Comparison of ENCODE assay signal across 18 cellular contexts in genomic region chr2:8855019-8855418, GRCh38. TPM values are rescaled to one million over a fixed set of nuclear protein-coding genes. Genes with fewer than 3 reads are reported as not detected.
DNase-seq lines count a peak whose midpoint lies in the region; ATAC-seq, FAIRE-seq and TF ChIP-seq lines count a peak whose summit lies in the region.
"Had no signal": no experiment of that assay in that cellular context is flagged by ENCODE, and none has a peak within 500 bp of the region (broad histone marks: within the 10 kb centered on the region; RNA-seq: fewer than 3 reads in every experiment).

No MANE protein-coding gene starts in this region.

- H3K18ac ChIP-seq in H1 (ENCODE audit: extremely low read depth, low read length) (no peak overlapping the region), mesenchymal stem cell (ENCODE audit: low read depth in 1 of 2, low read length in 2 of 2) (no peak overlapping the region)

- H3K36me3 ChIP-seq in NT2/D1 (ENCODE audit: insufficient read depth, insufficient read length, low read length), result peaks cover 3% of the 10 kb centered on the region
- H3K36me3 ChIP-seq in H1 (ENCODE audit: control insufficient read depth in 2 of 4, insufficient read depth in 4 of 4, low read length in 3 of 4), result no peaks in the 10 kb centered on the region
- peaks cover 0 to 18% of the 10 kb centered on the region in 2 experiments for H3K36me3 ChIP-seq in mesenchymal stem cell (ENCODE audit: control insufficient read depth in 1 of 2, insufficient read depth in 2 of 2, low read depth in 1 of 2, low read length in 2 of 2)
- peaks cover 3% of the 10 kb centered on the region for H3K36me3 ChIP-seq in lower lobe of right lung

- H2AFZ ChIP-seq in H1 (ENCODE audit: low read length) (no peak overlapping the region), mesenchymal stem cell (ENCODE audit: low read depth, low read length) (no peak overlapping the region)

- TF ChIP-seq CTCF in H1 (IDR thresholded peaks at IDR 0.05; ENCODE audit: control extremely low read depth in 1 of 3, insufficient read depth in 1 of 3, low read depth in 1 of 3, low read length in 3 of 3) (no peak), lower lobe of right lung (IDR thresholded peaks at IDR 0.05) (no peak)

- 78% methylated on average over 3 of the region's 3 CpGs; no CpG with 5 or more reads in 1 of the 2 experiments for WGBS in H1 (ENCODE audit: extremely low coverage in 1 of 2, insufficient coverage in 1 of 2, insufficient read length in 1 of 2, insufficient replicate concordance in 2 of 2, low coverage in 1 of 2, low lambda C conversion rate in 2 of 2, missing lambda C conversion rate in 1 of 2), 2 experiments
- WGBS in mesenchymal stem cell, result 96% methylated on average over 3 of the region's 3 CpGs

- no peak overlapping the region for H2AK5ac ChIP-seq in H1 (ENCODE audit: low read depth, low read length)
- H2AK5ac ChIP-seq in mesenchymal stem cell (ENCODE audit: low read length, severe bottlenecking), result peak overlapping the region; percentile 76

- H4K91ac ChIP-seq in H1 (replicated peaks; ENCODE audit: insufficient read length, low read length) (no peak overlapping the region), mesenchymal stem cell (ENCODE audit: low read length) (no peak overlapping the region)

- no peak overlapping the region for H3K14ac ChIP-seq in H1 (ENCODE audit: insufficient read length)
- no peak overlapping the region for H3K14ac ChIP-seq in mesenchymal stem cell (ENCODE audit: low read length in 2 of 2)

- H2BK120ac ChIP-seq in H1 (replicated peaks; ENCODE audit: low read depth, low read length) (no peak overlapping the region), mesenchymal stem cell (ENCODE audit: low read depth, low read length) (no peak overlapping the region)

- no peak overlapping the region for H2BK15ac ChIP-seq in H1 (ENCODE audit: low read length)
- H2BK15ac ChIP-seq in mesenchymal stem cell (ENCODE audit: low read depth, poor library complexity, severe bottlenecking), result no peak overlapping the region

- H3K4me3 ChIP-seq in NT2/D1 (ENCODE audit: insufficient read length, low read depth) (no peak overlapping the region), H1 (ENCODE audit: extremely low read depth in 1 of 4, insufficient read depth in 2 of 4, low read depth in 3 of 4, low read length in 4 of 4) (no peak overlapping the region), mesenchymal stem cell (ENCODE audit: insufficient read depth in 1 of 2, low read depth in 1 of 2, low read length in 2 of 2) (no peak overlapping the region), lower lobe of right lung (no peak overlapping the region)

- peaks cover 7 to 9% of the 10 kb centered on the region in 2 donors for H3K27me3 Mint-ChIP-seq in T-cell
- H3K27me3 Mint-ChIP-seq: CD4-positive, alpha-beta T cell had no signal

- H4K8ac ChIP-seq in H1 (ENCODE audit: extremely low read depth, insufficient read depth, low read length) (no peak overlapping the region), mesenchymal stem cell (ENCODE audit: low read length) (no peak overlapping the region)

- peak; percentile 32 for FAIRE-seq in H1 (lab: Jason Lieb, UNC)
- FAIRE-seq: GM12892 had no signal

- H3K4ac ChIP-seq in H1 (replicated peaks; ENCODE audit: insufficient read length, low read depth, low read length) (no peak overlapping the region), mesenchymal stem cell (ENCODE audit: low read depth in 1 of 2, low read length in 2 of 2) (no peak overlapping the region)

- H3K23ac ChIP-seq in H1 (ENCODE audit: insufficient read length) (no peak overlapping the region), mesenchymal stem cell (ENCODE audit: low read length in 2 of 2) (no peak overlapping the region)

- ATAC-seq in T-cell (replicated peaks in 1 of 4), result no peak
- no peak for ATAC-seq in lower lobe of right lung
- ATAC-seq: HCT116 had no signal

- TF ChIP-seq RAD21 in H1 (IDR thresholded peaks at IDR 0.05 in 1 of 2, conservative IDR thresholded peaks at IDR 0.05 in 1 of 2; ENCODE audit: low read depth in 2 of 2, low read length in 2 of 2), result no peak

- CTCF ChIA-PET in H1 (lab: Charles Lee; ENCODE audit: partially characterized antibody) (interaction anchor here (1.4 kb wide), 1 partner anchor 285 kb away, joined by 4 read pairs; no protein-coding TSS in a partner anchor), T-cell (lab: Charles Lee) (no interaction called here)

- no peaks in the 10 kb centered on the region for H4K20me1 ChIP-seq in H1 (replicated peaks in 1 of 2; ENCODE audit: control insufficient read depth in 1 of 2, insufficient read depth in 2 of 2, low read length in 2 of 2)

- no peaks in the 10 kb centered on the region for H3K9me3 Mint-ChIP-seq in T-cell
- H3K9me3 Mint-ChIP-seq: CD4-positive, alpha-beta T cell had no signal

- H3K27ac ChIP-seq in H1 (ENCODE audit: low read depth, low read length), result no peak overlapping the region
- no peak overlapping the region for H3K27ac ChIP-seq in mesenchymal stem cell (ENCODE audit: low read length, poor library complexity, severe bottlenecking)
- H3K27ac ChIP-seq in lower lobe of right lung, result no peak overlapping the region
- H3K27ac ChIP-seq: 22Rv1 had no signal

- no peaks in the 10 kb centered on the region for H3K23me2 ChIP-seq in H1 (ENCODE audit: low read depth, low read length)

- H3K9me3 ChIP-seq in NT2/D1 (ENCODE audit: insufficient read depth, low read length) (no peaks in the 10 kb centered on the region), H1 (ENCODE audit: insufficient read depth in 2 of 2, low read depth in 1 of 2, low read length in 1 of 2) (no peaks in the 10 kb centered on the region), mesenchymal stem cell (ENCODE audit: control insufficient read depth, low read length) (no peaks in the 10 kb centered on the region), lower lobe of right lung (no peaks in the 10 kb centered on the region)

- H3K9ac ChIP-seq in NT2/D1 (ENCODE audit: insufficient read length, low read depth) (no peak overlapping the region), H1 (replicated peaks in 1 of 4; ENCODE audit: extremely low read depth in 1 of 4, low read depth in 3 of 4, low read length in 3 of 4) (no peak overlapping the region), mesenchymal stem cell (ENCODE audit: low read length) (no peak overlapping the region)

- DNase-seq in DMS79 (lab: John Stamatoyannopoulos, UW) (peak; percentile 5), DMS79 treated with DMSO at 0.1 percent for 48 hours (lab: John Stamatoyannopoulos, UW) (no peak), NT2/D1 (ENCODE audit: low read depth, low spot score) (peak; percentile 63), H1 (ENCODE audit: low read depth in 1 of 2, low spot score in 2 of 2) (no peak), mesenchymal stem cell (no peak), T-cell (no peak), lower lobe of right lung (no peak), inferior parietal cortex (ENCODE audit: extremely low spot score) (no peak)
- DNase-seq: C1 segment of cervical spinal cord; Calu3; CD4-positive, alpha-beta T cell; DMS 273 treated with DMSO at 0.1 percent for 48 hours; EL; IMR-90 had no signal

- no peak overlapping the region for H3K56ac ChIP-seq in H1 (replicated peaks; ENCODE audit: insufficient read length, low read depth, low read length)

- H3K27ac Mint-ChIP-seq in T-cell, result no peak overlapping the region
- H3K27ac Mint-ChIP-seq: B cell; CD4-positive, alpha-beta T cell had no signal

- H3K79me2 ChIP-seq in H1 (ENCODE audit: control insufficient read depth in 1 of 2, insufficient read depth in 2 of 2, low read length in 2 of 2), result no peaks in the 10 kb centered on the region

- POLR2A ChIA-PET in H1 (lab: Charles Lee; ENCODE audit: partially characterized antibody) (no interaction called here), T-cell (lab: Charles Lee) (no interaction called here)

- H2BK5ac ChIP-seq in H1 (ENCODE audit: low read depth, low read length) (no peak overlapping the region), mesenchymal stem cell (ENCODE audit: low read depth, low read length, poor library complexity, severe bottlenecking) (no peak overlapping the region)

- no peak overlapping the region for H4K5ac ChIP-seq in H1 (ENCODE audit: insufficient read length, low read depth, low read length)

- no peak overlapping the region for H3K4me3 Mint-ChIP-seq in T-cell
- H3K4me3 Mint-ChIP-seq: B cell; CD4-positive, alpha-beta T cell had no signal

- intact Hi-C loops in lower lobe of right lung (cut with DNase I), result no loop called here

- H3K79me1 ChIP-seq in H1 (ENCODE audit: low read depth, low read length) (no peaks in the 10 kb centered on the region), mesenchymal stem cell (replicated peaks; ENCODE audit: low read length, poor library complexity, severe bottlenecking) (peaks cover 1% of the 10 kb centered on the region)

- no peak overlapping the region for H2BK12ac ChIP-seq in H1 (ENCODE audit: low read depth, low read length)
- no peak overlapping the region for H2BK12ac ChIP-seq in mesenchymal stem cell (ENCODE audit: low read length in 2 of 2)

- no peaks in the 10 kb centered on the region for H3K4me1 Mint-ChIP-seq in T-cell
- H3K4me1 Mint-ChIP-seq: B cell had no signal

- H2BK20ac ChIP-seq in H1 (ENCODE audit: low read length), result no peak overlapping the region

- TF ChIP-seq POLR2A in H1 (IDR thresholded peaks at IDR 0.05; ENCODE audit: control extremely low read depth in 1 of 2, low read depth in 2 of 2, low read length in 2 of 2), result no peak

- H3K4me1 ChIP-seq in NT2/D1 (ENCODE audit: insufficient read depth, insufficient read length) (no peaks in the 10 kb centered on the region), H1 (replicated peaks in 1 of 4; ENCODE audit: control insufficient read depth in 3 of 4, insufficient read depth in 4 of 4, low read length in 3 of 4) (peaks cover 0 to 4% (median under 1%) of the 10 kb centered on the region in 4 experiments; a peak in 2 of 7 replicates), mesenchymal stem cell (ENCODE audit: control insufficient read depth, insufficient read depth, low read depth, low read length) (peaks cover 7% of the 10 kb centered on the region), lower lobe of right lung (no peaks in the 10 kb centered on the region)

- H3K27me3 ChIP-seq in NT2/D1 (ENCODE audit: insufficient read depth, insufficient read length) (no peaks in the 10 kb centered on the region), H1 (replicated peaks in 1 of 4; ENCODE audit: control insufficient read depth in 3 of 4, extremely low read depth in 1 of 4, insufficient read depth in 3 of 4, low read length in 3 of 4) (no peaks in the 10 kb centered on the region), mesenchymal stem cell (ENCODE audit: control insufficient read depth in 1 of 2, insufficient read depth in 1 of 2, low read length in 2 of 2) (no peaks in the 10 kb centered on the region), lower lobe of right lung (ENCODE audit: low read depth) (no peaks in the 10 kb centered on the region)

- TF ChIP-seq EP300 in H1 (IDR thresholded peaks at IDR 0.05; ENCODE audit: borderline replicate concordance in 1 of 2, low read depth in 2 of 2, low read length in 2 of 2), result no peak

- 0 out of 4 replicates have a peak overlapping the region, but pooled peaks of 1 of the 2 experiments have one; percentile 3 for H3K4me2 ChIP-seq in H1 (ENCODE audit: insufficient read depth in 1 of 2, low read depth in 2 of 2, low read length in 2 of 2)
- no peak overlapping the region for H3K4me2 ChIP-seq in mesenchymal stem cell (ENCODE audit: low read length, poor library complexity, severe bottlenecking)

- no peaks in the 10 kb centered on the region for H3K36me3 Mint-ChIP-seq in T-cell

RNA-seq across cellular contexts. Expression of gene KIDINS220, which starts 17.6 kb away (rescaled TPM):
- 26.7 and 27.1 TPM in 2 replicates for total RNA-seq in H1 (2021; fragmentation: NEBNext Ultra II Directional; extraction: Animal tissue kit (Norgen Biotek cat#: 25700))
- polyA plus RNA-seq in H1 (2011; rRNA removed), result 21.2 and 29.8 TPM in 2 replicates
- 18.1 TPM for polyA plus RNA-seq in H1 (2011; cell fraction: cytosol; rRNA removed)
- 47.4 TPM for polyA plus RNA-seq in H1 (2011; cell fraction: nucleus; rRNA removed)
- 13.9 to 23.3 TPM (median 18.8 TPM) in 4 replicates for polyA plus RNA-seq in H1 (2012, experiment 1 of 2)
- 0.87 TPM for polyA plus RNA-seq in H1 (2012, experiment 2 of 2)
- 25.3 TPM for polyA plus RNA-seq in H1 (2013, experiment 1 of 2)
- 27.4 TPM for polyA plus RNA-seq in H1 (2013, experiment 2 of 2)
- 64.8 and 75.2 TPM in 2 replicates for polyA minus RNA-seq in H1 (2011; rRNA and poly(A)+ RNA removed)
- polyA minus RNA-seq in H1 (2011; cell fraction: cytosol; rRNA and poly(A)+ RNA removed), result 23.4 TPM
- polyA minus RNA-seq in H1 (2011; cell fraction: nucleus; rRNA and poly(A)+ RNA removed), result 74.7 TPM
- 24.5 TPM for polyA plus RNA-seq in mesenchymal stem cell (2013, experiment 1 of 2)
- polyA plus RNA-seq in mesenchymal stem cell (2013, experiment 2 of 2), result 23.7 TPM
- total RNA-seq in T-cell (10 to 100 TPM; 40.0 to 50.0 (median 42.7) TPM), lower lobe of right lung (69.3 TPM)

Comparison
In these comparisons a context has a peak if more than half of its experiments do, and no peak if none do; other contexts are left out.
1. DNase-seq: peak in DMS79 (single experiment) and NT2/D1 (single experiment); none in DMS79 treated with DMSO at 0.1 percent for 48 hours (single experiment), H1 (0 of 2), mesenchymal stem cell (single experiment), T-cell (0 of 34), lower lobe of right lung (single experiment) and inferior parietal cortex (single experiment).